10 cellular contexts compared by ENCODE assay signal in the genomic region with DNA sequence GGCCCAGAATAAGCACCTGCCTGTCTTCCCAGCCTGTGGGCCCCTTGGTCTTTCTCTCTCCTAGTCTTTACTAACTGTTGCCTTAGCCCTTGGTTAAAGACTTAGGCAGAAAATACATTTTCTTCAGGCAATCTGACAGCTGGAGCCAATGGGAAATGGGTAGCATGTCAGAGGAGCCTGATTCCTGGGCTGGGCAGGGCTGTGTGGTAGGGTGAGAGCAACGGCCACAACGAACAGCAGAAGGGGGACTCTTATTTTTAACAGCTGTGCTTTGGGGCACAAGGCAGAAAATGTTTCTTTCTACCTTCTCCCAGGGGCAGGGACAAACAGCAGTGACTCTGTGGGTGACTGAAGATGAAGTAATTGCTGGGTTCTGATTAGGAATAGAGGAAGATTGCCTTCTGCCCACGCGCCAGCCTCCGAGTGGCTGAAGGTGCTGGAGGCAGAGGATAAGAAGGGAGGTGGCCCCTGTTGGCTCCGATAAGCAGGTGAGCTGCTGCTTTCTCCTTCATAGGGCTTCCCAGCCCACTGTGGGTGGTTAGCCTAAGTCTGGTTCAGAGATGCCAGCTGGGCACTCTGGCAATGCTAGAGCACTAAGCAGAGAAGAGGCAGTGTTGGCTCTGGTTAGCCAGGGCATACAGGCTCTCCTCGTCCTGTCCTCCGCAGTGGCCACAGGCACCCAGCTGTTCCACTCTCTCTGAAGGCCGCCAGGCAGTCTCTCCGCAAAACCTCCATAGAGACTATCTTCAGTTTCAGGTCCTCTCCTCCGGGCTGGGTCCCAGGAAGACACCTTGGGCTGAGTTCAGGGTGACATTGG. TPM values are rescaled to one million over a fixed set of nuclear protein-coding genes. Genes with fewer than 3 reads are reported as not detected.
DNase-seq lines count a peak whose midpoint lies in the region; ATAC-seq, FAIRE-seq and TF ChIP-seq lines count a peak whose summit lies in the region.
"Had no signal": no experiment of that assay in that cellular context is flagged by ENCODE, and none has a peak within 500 bp of the region (broad histone marks: within the 10 kb centered on the region; RNA-seq: fewer than 3 reads in every experiment).

No MANE protein-coding gene starts in this region.

- H3K4me3 Mint-ChIP-seq in activated CD8-positive, alpha-beta T cell treated with anti-CD3 and anti-CD28 coated beads, Interleukin-2, amount 10 ng/mL, durations not matched to agents 7 days and 5 days = peak overlapping the region; percentile 71

- H3K36me3 ChIP-seq in A673 (ENCODE audit: insufficient read depth, low read length, poor library complexity, severe bottlenecking) (no peaks in the 10 kb centered on the region), keratinocyte (ENCODE audit: control insufficient read depth in 2 of 2, extremely low read depth in 1 of 2, insufficient read depth in 2 of 2, low read length in 2 of 2) (no peaks in the 10 kb centered on the region)

- ATAC-seq in GM21423 (IDR thresholded peaks at IDR 0.05; ENCODE audit: unreplicated experiment) = peak; percentile 29
- no peak for ATAC-seq in activated CD8-positive, alpha-beta T cell treated with anti-CD3 and anti-CD28 coated beads, Interleukin-2, amount 10 ng/mL, durations not matched to agents 7 days and 5 days
- ATAC-seq in GM21528 (IDR thresholded peaks at IDR 0.05; ENCODE audit: low FRiP score, unreplicated experiment) = no peak
- ATAC-seq in GM21576 (IDR thresholded peaks at IDR 0.05; ENCODE audit: unreplicated experiment) = no peak

- TF ChIP-seq CTCF in A673 (conservative IDR thresholded peaks at IDR 0.05; ENCODE audit: low read depth, low read length) (no peak), keratinocyte (optimal IDR thresholded peaks at IDR 0.05 in 1 of 3, IDR thresholded peaks at IDR 0.05 in 1 of 3, conservative IDR thresholded peaks at IDR 0.05 in 1 of 3; ENCODE audit: extremely low read depth in 1 of 3, insufficient read depth in 2 of 3, low read length in 3 of 3) (no peak)

- H3K27me3 Mint-ChIP-seq in activated CD8-positive, alpha-beta T cell treated with anti-CD3 and anti-CD28 coated beads, Interleukin-2, amount 10 ng/mL, durations not matched to agents 7 days and 5 days (ENCODE audit: low read depth) = peaks cover 48% of the 10 kb centered on the region

- peaks cover 8% of the 10 kb centered on the region for H4K20me1 ChIP-seq in keratinocyte (ENCODE audit: control insufficient read depth, extremely low read depth, insufficient read depth, low read length)

- peak; percentile 40 for DNase-seq in A673 (ENCODE audit: low spot score)
- DNase-seq in activated CD8-positive, alpha-beta T cell treated with anti-CD3 and anti-CD28 coated beads, Interleukin-2, amount 10 ng/mL, durations not matched to agents 7 days and 5 days = no peak
- no peak for DNase-seq in keratinocyte (ENCODE audit: low read depth, low spot score)
- no peak for DNase-seq in SHP77 (lab: John Stamatoyannopoulos, UW)
- no peak for DNase-seq in NOMO-1 treated with DMSO at 0.1 percent for 48 hours (lab: John Stamatoyannopoulos, UW; ENCODE audit: unreplicated experiment)

- no peak overlapping the region for H3K27ac Mint-ChIP-seq in activated CD8-positive, alpha-beta T cell treated with anti-CD3 and anti-CD28 coated beads, Interleukin-2, amount 10 ng/mL, durations not matched to agents 7 days and 5 days

- H3K4me3 ChIP-seq in A673 (ENCODE audit: low read depth, low read length, poor library complexity, severe bottlenecking) (peak overlapping the region; percentile 40), keratinocyte (ENCODE audit: control insufficient read depth in 2 of 3, extremely low read depth in 1 of 3, insufficient read depth in 2 of 3, low read depth in 1 of 3, low read length in 3 of 3) (peak overlapping the region in 1 of 3 experiments; percentile 22)

- no peaks in the 10 kb centered on the region for H3K9me3 Mint-ChIP-seq in activated CD8-positive, alpha-beta T cell treated with anti-CD3 and anti-CD28 coated beads, Interleukin-2, amount 10 ng/mL, durations not matched to agents 7 days and 5 days (ENCODE audit: insufficient read depth)

- FAIRE-seq in keratinocyte (lab: Jason Lieb, UNC) = no peak
- FAIRE-seq: GM18507 had no signal

- dilution Hi-C loops in keratinocyte (cut with MboI; ENCODE audit: extremely low pct_ligation_motif_present, low sequenced_read_pairs) = no loop called here

- H3K4me1 ChIP-seq in A673 (ENCODE audit: insufficient read depth, low read length, poor library complexity, severe bottlenecking) (peaks cover 45% of the 10 kb centered on the region), keratinocyte (ENCODE audit: control insufficient read depth, extremely low read depth, insufficient read depth, low read length) (peaks cover 41% of the 10 kb centered on the region)

- intact Hi-C loops in A673 (cut with micrococcal nuclease; ENCODE audit: unreplicated experiment) = loop anchor here (10.0 kb wide), 3 partner anchors 153 to 927 kb away; partner anchors contain the start of genes LPXN and ZFP91

- no peaks in the 10 kb centered on the region for H3K9me1 ChIP-seq in keratinocyte (ENCODE audit: control insufficient read depth, extremely low read depth, insufficient read depth, low read length)

- H3K27me3 ChIP-seq in A673 (replicated peaks; ENCODE audit: insufficient read depth, low read depth, low read length, poor library complexity) = peaks cover 19% of the 10 kb centered on the region
- peaks cover 32% of the 10 kb centered on the region for H3K27me3 ChIP-seq in keratinocyte (ENCODE audit: control insufficient read depth, extremely low read depth, insufficient read depth, low read length)

- POLR2A ChIA-PET in A673 (lab: Charles Lee; ENCODE audit: low non-redundant PET) = interaction anchor here (1.0 kb wide), 1 partner anchor 80 kb away, joined by 5 read pairs; no protein-coding TSS in a partner anchor
- POLR2A ChIA-PET in activated CD8-positive, alpha-beta T cell treated with anti-CD3 and anti-CD28 coated beads, Interleukin-2, amount 10 ng/mL, durations not matched to agents 7 days and 5 days (lab: Charles Lee) = interaction anchor here (0.6 to 1.9 kb wide), 3 partner anchors 9 to 977 kb away, joined by 3 to 8 read pairs (median 5); partner anchors contain the start of gene UBE2L6

- H3K36me3 Mint-ChIP-seq in activated CD8-positive, alpha-beta T cell treated with anti-CD3 and anti-CD28 coated beads, Interleukin-2, amount 10 ng/mL, durations not matched to agents 7 days and 5 days (ENCODE audit: low read depth) = no peaks in the 10 kb centered on the region

- CTCF ChIA-PET in A673 (lab: Charles Lee) = interaction anchor here (0.6 kb wide), 1 partner anchor 298 kb away, joined by 3 read pairs; no protein-coding TSS in a partner anchor
- CTCF ChIA-PET in activated CD8-positive, alpha-beta T cell treated with anti-CD3 and anti-CD28 coated beads, Interleukin-2, amount 10 ng/mL, durations not matched to agents 7 days and 5 days (lab: Charles Lee) = interaction anchor here (1.0 to 16.2 kb wide), 6 partner anchors 8 to 190 kb away, joined by 3 to 421 read pairs (median 11); partner anchors contain the start of gene UBE2L6

- H3K9me3 ChIP-seq in A673 (ENCODE audit: low read depth, low read length, poor library complexity, severe bottlenecking) (no peaks in the 10 kb centered on the region), keratinocyte (ENCODE audit: control insufficient read depth, low read depth, low read length) (no peaks in the 10 kb centered on the region)

- H3K79me2 ChIP-seq in keratinocyte (ENCODE audit: control insufficient read depth, insufficient read depth, low read length) = no peaks in the 10 kb centered on the region

- no peak overlapping the region for H3K27ac ChIP-seq in A673 (ENCODE audit: low read depth, low read length, poor library complexity, severe bottlenecking)
- no peak overlapping the region for H3K27ac ChIP-seq in keratinocyte (ENCODE audit: control insufficient read depth, insufficient read depth, low read length)

- no TSS peak for BruUV-seq in A673 (replicated peaks; lab: Mats Ljungman, UMichigan)

- no peak overlapping the region for H2AFZ ChIP-seq in keratinocyte (ENCODE audit: control insufficient read depth, low read length)

- peak overlapping the region; percentile 23 for H3K4me2 ChIP-seq in keratinocyte (ENCODE audit: control insufficient read depth, extremely low read depth, insufficient read depth, low read depth, low read length)

- peaks cover 58% of the 10 kb centered on the region for H3K4me1 Mint-ChIP-seq in activated CD8-positive, alpha-beta T cell treated with anti-CD3 and anti-CD28 coated beads, Interleukin-2, amount 10 ng/mL, durations not matched to agents 7 days and 5 days (ENCODE audit: low read depth)

- H3K9ac ChIP-seq in keratinocyte (ENCODE audit: control insufficient read depth, extremely low read depth, insufficient read depth, low read length) = peak overlapping the region; percentile 11

RNA-seq across cellular contexts. Expression of gene YPEL4, which starts 1.5 kb away (rescaled TPM):
- 0.20 TPM in 1 of 2 replicates, not detected in the other for total RNA-seq in A673 (2021)
- under 1 TPM; 0.11 to 0.13 TPM for total RNA-seq in activated CD8-positive, alpha-beta T cell treated with anti-CD3 and anti-CD28 coated beads, Interleukin-2, amount 10 ng/mL, durations not matched to agents 7 days and 5 days
- 0.05 to 0.14 TPM in 2 of 3 replicates, not detected in the other for polyA plus RNA-seq in keratinocyte
- 2.7 TPM for polyA plus RNA-seq in keratinocyte (2011; ENCODE audit: low read depth)
- polyA plus RNA-seq in keratinocyte (2011; cell fraction: cytosol; rRNA removed) = not detected in 2 replicates
- polyA plus RNA-seq in keratinocyte (2011; cell fraction: nucleus; rRNA removed) = 0.10 TPM in 1 of 2 replicates, not detected in the other
- polyA plus RNA-seq in keratinocyte (2012; ENCODE audit: low replicate concordance) = 0.10 and 0.75 TPM in 2 replicates
- not detected in 3 replicates for polyA minus RNA-seq in keratinocyte
- not detected for polyA minus RNA-seq in keratinocyte (2011; cell fraction: cytosol; rRNA and poly(A)+ RNA removed)
- polyA minus RNA-seq in keratinocyte (2011; cell fraction: nucleus; rRNA and poly(A)+ RNA removed) = not detected in 2 replicates

RNA-seq across cellular contexts. Expression of gene CLP1, which starts 9.4 kb away (rescaled TPM):
- total RNA-seq in A673 (2021) = 23.4 and 26.8 TPM in 2 replicates
- 10 to 100 TPM; 18.9 to 20.5 TPM for total RNA-seq in activated CD8-positive, alpha-beta T cell treated with anti-CD3 and anti-CD28 coated beads, Interleukin-2, amount 10 ng/mL, durations not matched to agents 7 days and 5 days
- polyA plus RNA-seq in keratinocyte = 24.6 to 41.7 TPM (median 25.0 TPM) in 3 replicates
- polyA plus RNA-seq in keratinocyte (2011; ENCODE audit: low read depth) = 13.5 TPM
- polyA plus RNA-seq in keratinocyte (2011; cell fraction: cytosol; rRNA removed) = 18.4 and 27.3 TPM in 2 replicates
- polyA plus RNA-seq in keratinocyte (2011; cell fraction: nucleus; rRNA removed) = 30.9 and 40.4 TPM in 2 replicates
- polyA plus RNA-seq in keratinocyte (2012; ENCODE audit: low replicate concordance) = 19.0 and 19.3 TPM in 2 replicates
- polyA minus RNA-seq in keratinocyte = 10.0 to 27.2 TPM (median 23.5 TPM) in 3 replicates
- 11.5 TPM for polyA minus RNA-seq in keratinocyte (2011; cell fraction: cytosol; rRNA and poly(A)+ RNA removed)
- polyA minus RNA-seq in keratinocyte (2011; cell fraction: nucleus; rRNA and poly(A)+ RNA removed) = 12.9 and 15.7 TPM in 2 replicates

RNA-seq across cellular contexts. Expression of gene ZDHHC5, which starts 19.7 kb away (rescaled TPM):
- total RNA-seq in A673 (2021) = 72.9 and 76.9 TPM in 2 replicates
- 10 to 100 TPM; 77.8 to 82.4 TPM for total RNA-seq in activated CD8-positive, alpha-beta T cell treated with anti-CD3 and anti-CD28 coated beads, Interleukin-2, amount 10 ng/mL, durations not matched to agents 7 days and 5 days
- polyA plus RNA-seq in keratinocyte = 78.8 to 94.6 TPM (median 79.3 TPM) in 3 replicates
- 20.0 TPM for polyA plus RNA-seq in keratinocyte (2011; ENCODE audit: low read depth)
- polyA plus RNA-seq in keratinocyte (2011; cell fraction: cytosol; rRNA removed) = 42.1 and 51.9 TPM in 2 replicates
- 138 and 141 TPM in 2 replicates for polyA plus RNA-seq in keratinocyte (2011; cell fraction: nucleus; rRNA removed)
- 49.6 and 67.7 TPM in 2 replicates for polyA plus RNA-seq in keratinocyte (2012; ENCODE audit: low replicate concordance)
- polyA minus RNA-seq in keratinocyte = 134 to 174 TPM (median 153 TPM) in 3 replicates
- polyA minus RNA-seq in keratinocyte (2011; cell fraction: cytosol; rRNA and poly(A)+ RNA removed) = 51.8 TPM
- 135 and 254 TPM in 2 replicates for polyA minus RNA-seq in keratinocyte (2011; cell fraction: nucleus; rRNA and poly(A)+ RNA removed)

RNA-seq across cellular contexts. Expression of gene SERPING1, which starts 50.7 kb away (rescaled TPM):
- total RNA-seq in A673 (2021) = 5.2 and 7.0 TPM in 2 replicates
- total RNA-seq in activated CD8-positive, alpha-beta T cell treated with anti-CD3 and anti-CD28 coated beads, Interleukin-2, amount 10 ng/mL, durations not matched to agents 7 days and 5 days = not detected
- polyA plus RNA-seq in keratinocyte = 12.8 to 21.9 TPM (median 14.4 TPM) in 3 replicates
- polyA plus RNA-seq in keratinocyte (2011; ENCODE audit: low read depth) = 8.4 TPM
- polyA plus RNA-seq in keratinocyte (2011; cell fraction: cytosol; rRNA removed) = 29.9 and 33.4 TPM in 2 replicates
- 31.9 and 42.8 TPM in 2 replicates for polyA plus RNA-seq in keratinocyte (2011; cell fraction: nucleus; rRNA removed)
- 20.9 and 29.3 TPM in 2 replicates for polyA plus RNA-seq in keratinocyte (2012; ENCODE audit: low replicate concordance)
- polyA minus RNA-seq in keratinocyte = 11.7 to 22.2 TPM (median 19.8 TPM) in 3 replicates
- 26.3 TPM for polyA minus RNA-seq in keratinocyte (2011; cell fraction: cytosol; rRNA and poly(A)+ RNA removed)
- 13.1 and 20.5 TPM in 2 replicates for polyA minus RNA-seq in keratinocyte (2011; cell fraction: nucleus; rRNA and poly(A)+ RNA removed)
- total RNA-seq: SK-MEL-5 had no signal
